ENCODE assay signal across 17 cellular contexts in genomic region chr1:99465176-99465900, GRCh38.
DNase-seq lines count a peak whose midpoint lies in the region; ATAC-seq, FAIRE-seq and TF ChIP-seq lines count a peak whose summit lies in the region.
"Had no signal": no experiment of that assay in that cellular context is flagged by ENCODE, and none has a peak within 500 bp of the region (broad histone marks: within the 10 kb centered on the region; RNA-seq: fewer than 3 reads in every experiment).

No MANE protein-coding gene starts in this region.

- H3K4me3 ChIP-seq in fibroblast of pulmonary artery (replicated peaks; ENCODE audit: low read depth, low read length), result no peak overlapping the region
- H3K4me3 ChIP-seq: cardiac muscle cell had no signal

- no peak for ATAC-seq in GM19455 (IDR thresholded peaks at IDR 0.05; ENCODE audit: unreplicated experiment)
- ATAC-seq in stimulated activated naive B cell treated with anti-CD40 and anti-IgM and Interleukin-4, amounts not matched to agents 10 μg/mL and 1 μg/mL and 100 μg/mL, for 72 hours (replicated peaks), result no peak
- ATAC-seq: activated T-cell treated with anti-CD3 and anti-CD28 coated beads, Interleukin-2, amount 50 U/mL, for 4 hours; left colon; stimulated activated naive CD8-positive, alpha-beta T cell treated with anti-CD3 and anti-CD28 coated beads, Interleukin-15, amount 100 ng/mL, for 72 hours had no signal

- peak; percentile 96 for FAIRE-seq in H54 (lab: Jason Lieb, UNC)
- FAIRE-seq: frontal cortex, G401.6, HTR-8/SVneo had no signal

- no peaks in the 10 kb centered on the region for H3K27me3 Mint-ChIP-seq in stimulated activated naive B cell treated with anti-CD40 and anti-IgM and Interleukin-4, amounts not matched to agents 10 μg/mL and 1 μg/mL and 100 μg/mL, for 72 hours

- H3K4me3 Mint-ChIP-seq in stimulated activated naive B cell treated with anti-CD40 and anti-IgM and Interleukin-4, amounts not matched to agents 10 μg/mL and 1 μg/mL and 100 μg/mL, for 72 hours, result no peak overlapping the region
- H3K4me3 Mint-ChIP-seq: activated T-cell treated with anti-CD3 and anti-CD28 coated beads, Interleukin-2, amount 50 U/mL, for 4 hours; stimulated activated naive CD8-positive, alpha-beta T cell treated with anti-CD3 and anti-CD28 coated beads, Interleukin-15, amount 100 ng/mL, for 72 hours had no signal

- no peak for TF ChIP-seq CTCF in fibroblast of pulmonary artery (IDR thresholded peaks at IDR 0.05; ENCODE audit: low read length, missing control alignments)

- no peak overlapping the region for H3K27ac Mint-ChIP-seq in stimulated activated naive B cell treated with anti-CD40 and anti-IgM and Interleukin-4, amounts not matched to agents 10 μg/mL and 1 μg/mL and 100 μg/mL, for 72 hours
- H3K27ac Mint-ChIP-seq: stimulated activated naive CD8-positive, alpha-beta T cell treated with anti-CD3 and anti-CD28 coated beads, Interleukin-15, amount 100 ng/mL, for 72 hours had no signal

- no peaks in the 10 kb centered on the region for H3K36me3 Mint-ChIP-seq in stimulated activated naive B cell treated with anti-CD40 and anti-IgM and Interleukin-4, amounts not matched to agents 10 μg/mL and 1 μg/mL and 100 μg/mL, for 72 hours

- TF ChIP-seq POLR2A in H54 (IDR thresholded peaks at IDR 0.05; ENCODE audit: low read depth, low read length), result no peak

- DNase-seq in A172 (ENCODE audit: low spot score) (peak; percentile 78), H54 (ENCODE audit: insufficient read length, low spot score) (no peak), T1000 (lab: John Stamatoyannopoulos, UW) (peak; percentile 35), fibroblast of pulmonary artery (ENCODE audit: low read depth) (peak; percentile 44), hypothalamus (lab: John Stamatoyannopoulos, UW) (no peak)
- no peak for DNase-seq in stimulated activated naive B cell treated with anti-CD40 and anti-IgM and Interleukin-4, amounts not matched to agents 10 μg/mL and 1 μg/mL and 100 μg/mL, for 72 hours
- DNase-seq in stimulated activated CD4-positive, alpha-beta T cell treated with anti-CD3 and anti-CD28 coated beads, Interleukin-12 subunit alpha, Interleukin-12 subunit beta, amount 100 ng/mL, for 4 hours, result no peak
- DNase-seq: activated T-cell treated with anti-CD3 and anti-CD28 coated beads, Interleukin-2, amount 50 U/mL, for 4 hours; left colon; nucleus accumbens; stimulated activated CD4-positive, alpha-beta T cell treated with anti-CD3 and anti-CD28 coated beads, Interleukin-4, amount 100 ng/mL, for 1 hour; stimulated activated naive CD8-positive, alpha-beta T cell treated with anti-CD3 and anti-CD28 coated beads, Interleukin-15, amount 100 ng/mL, for 72 hours had no signal

- no peaks in the 10 kb centered on the region for H3K4me1 Mint-ChIP-seq in stimulated activated naive B cell treated with anti-CD40 and anti-IgM and Interleukin-4, amounts not matched to agents 10 μg/mL and 1 μg/mL and 100 μg/mL, for 72 hours
- H3K4me1 Mint-ChIP-seq: stimulated activated naive CD8-positive, alpha-beta T cell treated with anti-CD3 and anti-CD28 coated beads, Interleukin-15, amount 100 ng/mL, for 72 hours had no signal

- H3K9me3 Mint-ChIP-seq in stimulated activated naive B cell treated with anti-CD40 and anti-IgM and Interleukin-4, amounts not matched to agents 10 μg/mL and 1 μg/mL and 100 μg/mL, for 72 hours, result no peaks in the 10 kb centered on the region
- H3K9me3 Mint-ChIP-seq: activated T-cell treated with anti-CD3 and anti-CD28 coated beads, Interleukin-2, amount 50 U/mL, for 4 hours; stimulated activated naive CD8-positive, alpha-beta T cell treated with anti-CD3 and anti-CD28 coated beads, Interleukin-15, amount 100 ng/mL, for 72 hours had no signal

Comparison
In these comparisons a context has a peak if more than half of its experiments do, and no peak if none do; other contexts are left out.
1. DNase-seq: peak in A172 (single experiment), T1000 (single experiment) and fibroblast of pulmonary artery (single experiment); none in H54 (single experiment), hypothalamus (0 of 51), stimulated activated naive B cell treated with anti-CD40 and anti-IgM and Interleukin-4, amounts not matched to agents 10 μg/mL and 1 μg/mL and 100 μg/mL, for 72 hours (single experiment) and stimulated activated CD4-positive, alpha-beta T cell treated with anti-CD3 and anti-CD28 coated beads, Interleukin-12 subunit alpha, Interleukin-12 subunit beta, amount 100 ng/mL, for 4 hours (single experiment).